1 cellular context compared by ENCODE assay signal in genomic region chr5:132300572-132301340, GRCh38.
TF ChIP-seq lines count a peak whose summit lies in the region.

No MANE protein-coding gene starts in this region.

TF ChIP-seq in HepG2, 621 proteins besides CTCF, POLR2A, EP300 and RAD21 (continues in another document):
- TF ChIP-seq HNF4G (IDR thresholded peaks at IDR 0.05; ENCODE audit: borderline replicate concordance, low read depth, low read length): no peak
- no peak for TF ChIP-seq HNF4G (CRISPR knock-in tag; IDR thresholded peaks at IDR 0.05; ENCODE audit: borderline replicate concordance, low read depth)
- TF ChIP-seq RBAK (CRISPR knock-in tag; IDR thresholded peaks at IDR 0.05): no peak
- TF ChIP-seq ZNF33B (CRISPR knock-in tag; IDR thresholded peaks at IDR 0.05): no peak
- TF ChIP-seq HNF4A (CRISPR knock-in tag; IDR thresholded peaks at IDR 0.05): peak; percentile 43; the same call in 1 of the 2 replicates
- TF ChIP-seq ZZZ3 (CRISPR knock-in tag; IDR thresholded peaks at IDR 0.05; ENCODE audit: borderline replicate concordance): no peak
- TF ChIP-seq ZNF772 (CRISPR knock-in tag; IDR thresholded peaks at IDR 0.05): no peak
- TF ChIP-seq ZNF33A (CRISPR knock-in tag; IDR thresholded peaks at IDR 0.05; ENCODE audit: borderline replicate concordance): no peak
- TF ChIP-seq SUZ12 (IDR thresholded peaks at IDR 0.05; ENCODE audit: low read depth, low read length): no peak
- no peak for TF ChIP-seq MEF2D (CRISPR knock-in tag; IDR thresholded peaks at IDR 0.05)
- TF ChIP-seq TCF7L2 (IDR thresholded peaks at IDR 0.05; ENCODE audit: low read depth, low read length): no peak
- no peak for TF ChIP-seq ZNF674 (CRISPR knock-in tag; IDR thresholded peaks at IDR 0.05; ENCODE audit: low read depth)
- no peak for TF ChIP-seq ATF2 (CRISPR knock-in tag; IDR thresholded peaks at IDR 0.05)
- no peak for TF ChIP-seq SP5 (CRISPR knock-in tag; IDR thresholded peaks at IDR 0.05; ENCODE audit: borderline replicate concordance, low read depth)
- TF ChIP-seq TEAD3 (CRISPR knock-in tag; optimal IDR thresholded peaks at IDR 0.05; ENCODE audit: borderline replicate concordance): peak; percentile 7
- no peak for TF ChIP-seq KDM5B (CRISPR knock-in tag; IDR thresholded peaks at IDR 0.05; ENCODE audit: borderline replicate concordance)
- TF ChIP-seq NFAT5 (CRISPR knock-in tag; IDR thresholded peaks at IDR 0.05): no peak
- TF ChIP-seq DBP (CRISPR knock-in tag; IDR thresholded peaks at IDR 0.05; ENCODE audit: not compliant biosample characterization): no peak
- TF ChIP-seq UBTF (CRISPR knock-in tag; IDR thresholded peaks at IDR 0.05): 0 out of 2 replicates have a peak, but pooled peaks have one; percentile 30
- TF ChIP-seq ZNF550 (CRISPR knock-in tag; IDR thresholded peaks at IDR 0.05; ENCODE audit: borderline replicate concordance): 0 out of 2 replicates have a peak, but pooled peaks have one; percentile 78
- no peak for TF ChIP-seq FOXA1 (IDR thresholded peaks at IDR 0.05)
- TF ChIP-seq FOXA1 (CRISPR knock-in tag; IDR thresholded peaks at IDR 0.05): no peak
- 0 out of 2 replicates have a peak, but pooled peaks have one; percentile 17 for TF ChIP-seq NR2F6 (IDR thresholded peaks at IDR 0.05)
- TF ChIP-seq NR2F6 (CRISPR knock-in tag; IDR thresholded peaks at IDR 0.05): no peak
- peak; percentile 31; the same call in 1 of the 2 replicates for TF ChIP-seq ZBTB4 (CRISPR knock-in tag; IDR thresholded peaks at IDR 0.05; ENCODE audit: borderline replicate concordance)
- no peak for TF ChIP-seq JUN (CRISPR knock-in tag; IDR thresholded peaks at IDR 0.05)
- TF ChIP-seq PLSCR1 (CRISPR knock-in tag; IDR thresholded peaks at IDR 0.05; ENCODE audit: borderline replicate concordance): no peak
- no peak for TF ChIP-seq ZNF484 (CRISPR knock-in tag; IDR thresholded peaks at IDR 0.05; ENCODE audit: borderline replicate concordance, low read depth)
- 0 out of 2 replicates have a peak, but pooled peaks have one; percentile 35 for TF ChIP-seq SALL1 (CRISPR knock-in tag; IDR thresholded peaks at IDR 0.05)
- TF ChIP-seq HNRNPK (IDR thresholded peaks at IDR 0.05; ENCODE audit: low read depth, low read length, poor library complexity, severe bottlenecking): no peak
- peak; percentile 28 for TF ChIP-seq ZNF883 (CRISPR knock-in tag; IDR thresholded peaks at IDR 0.05; ENCODE audit: not compliant biosample characterization)
- TF ChIP-seq ZNF567 (CRISPR knock-in tag; IDR thresholded peaks at IDR 0.05; ENCODE audit: borderline replicate concordance): no peak
- TF ChIP-seq ZNF569 (CRISPR knock-in tag; IDR thresholded peaks at IDR 0.05; ENCODE audit: borderline replicate concordance): no peak
- TF ChIP-seq KDM5A (IDR thresholded peaks at IDR 0.05; ENCODE audit: borderline replicate concordance, low read length): no peak
- TF ChIP-seq SMAD9 (CRISPR knock-in tag; IDR thresholded peaks at IDR 0.05): no peak
- TF ChIP-seq PPARG (CRISPR knock-in tag; conservative IDR thresholded peaks at IDR 0.05): no peak
- TF ChIP-seq MLX (CRISPR knock-in tag; IDR thresholded peaks at IDR 0.05): no peak
- no peak for TF ChIP-seq SMARCE1 (IDR thresholded peaks at IDR 0.05; ENCODE audit: borderline replicate concordance)
- TF ChIP-seq REPIN1 (CRISPR knock-in tag; IDR thresholded peaks at IDR 0.05; ENCODE audit: borderline replicate concordance, low read depth): 0 out of 2 replicates have a peak, but pooled peaks have one; percentile 22
- TF ChIP-seq ZNF891 (CRISPR knock-in tag; IDR thresholded peaks at IDR 0.05): no peak
- no peak for TF ChIP-seq PREB (CRISPR knock-in tag; IDR thresholded peaks at IDR 0.05)
- TF ChIP-seq BORCS8-MEF2B (CRISPR knock-in tag; IDR thresholded peaks at IDR 0.05): 0 out of 2 replicates have a peak, but pooled peaks have one; percentile 24
- TF ChIP-seq MAX (IDR thresholded peaks at IDR 0.05): peak; percentile 22; the same call in 1 of the 2 replicates
